1 cellular context compared by ENCODE assay signal in the genomic region with DNA sequence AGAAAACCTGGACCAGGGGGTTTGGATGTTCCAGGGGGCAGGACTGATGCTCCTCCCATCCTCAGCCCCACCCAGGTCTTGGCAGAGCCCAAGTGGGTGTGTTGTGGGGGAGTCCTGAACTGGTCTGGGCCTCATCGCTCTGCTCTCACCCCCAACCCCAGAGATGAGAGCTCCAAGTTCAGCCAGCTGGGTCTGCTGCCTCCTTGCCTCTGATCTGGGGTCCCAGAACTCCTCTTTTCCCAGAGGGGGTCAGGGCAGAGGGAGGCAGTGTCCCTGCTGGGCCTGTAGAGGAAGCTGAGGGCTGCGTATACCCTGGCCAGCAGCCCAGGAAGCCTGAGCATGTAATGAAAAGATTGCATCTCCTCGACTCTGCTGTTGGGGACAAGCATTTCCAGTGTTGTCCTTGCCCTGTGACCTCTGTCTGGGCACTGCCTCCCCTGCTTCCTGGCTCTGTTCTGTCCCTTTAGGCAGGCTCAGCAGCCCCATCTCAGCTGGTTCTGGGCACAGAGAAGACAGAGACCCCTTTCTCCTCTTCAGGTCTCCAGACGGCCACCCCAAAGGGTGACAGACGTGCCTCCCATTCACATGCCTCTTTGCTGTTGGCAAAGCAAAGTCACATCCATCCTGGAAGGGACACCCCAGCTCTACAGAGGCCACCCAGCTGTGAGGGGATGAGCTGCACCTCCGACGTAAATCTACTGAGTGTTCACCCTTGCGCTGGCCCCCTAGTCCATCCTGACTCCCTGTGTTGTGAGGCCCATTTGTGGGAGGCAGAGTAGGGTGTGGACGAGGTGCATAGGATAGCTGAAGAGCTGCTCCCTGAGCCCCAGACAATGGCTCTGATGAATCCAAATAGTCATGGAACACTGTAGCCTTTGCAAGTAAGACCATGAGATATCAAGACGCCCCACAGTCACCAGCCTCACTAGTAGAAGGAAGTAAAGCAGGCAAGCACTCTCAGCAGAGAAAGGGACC.
TF ChIP-seq lines count a peak whose summit lies in the region.

No MANE protein-coding gene starts in this region.

TF ChIP-seq in K562, 482 proteins besides CTCF, POLR2A, EP300 and RAD21 (continued from another document and continues in another):
- TF ChIP-seq ZNF778 (CRISPR knock-in tag; IDR thresholded peaks at IDR 0.05) (no peak), KDM1A (IDR thresholded peaks at IDR 0.05) (no peak), BHLHE40 (IDR thresholded peaks at IDR 0.05; ENCODE audit: low read length) (peak; percentile 52), PTTG1 (tag; IDR thresholded peaks at IDR 0.05; ENCODE audit: low read depth) (peak; percentile 41), RFX7 (CRISPR knock-in tag; IDR thresholded peaks at IDR 0.05) (no peak), SP1 (CRISPR knock-in tag; IDR thresholded peaks at IDR 0.05) (no peak), NFIC (IDR thresholded peaks at IDR 0.05) (peak; percentile 78), HDGF (IDR thresholded peaks at IDR 0.05) (peak; percentile 47; the same call in 1 of the 2 replicates), CREM (IDR thresholded peaks at IDR 0.05; ENCODE audit: low read depth) (0 out of 2 replicates have a peak, but pooled peaks have one; percentile 44), POLR2B (IDR thresholded peaks at IDR 0.05; ENCODE audit: low read depth, partially characterized antibody) (no peak), NR4A1 (CRISPR knock-in tag; IDR thresholded peaks at IDR 0.05) (0 out of 2 replicates have a peak, but pooled peaks have one; percentile 10), NR4A1 (tag; IDR thresholded peaks at IDR 0.05) (peak; percentile 91), RBM17 (IDR thresholded peaks at IDR 0.05; ENCODE audit: borderline replicate concordance, low read depth, low read length) (no peak), L3MBTL2 (IDR thresholded peaks at IDR 0.05) (peak; percentile 13; the same call in 1 of the 2 replicates), HNRNPLL (IDR thresholded peaks at IDR 0.05; ENCODE audit: low read depth, low read length, poor library complexity, severe bottlenecking) (no peak), ZSCAN29 (IDR thresholded peaks at IDR 0.05) (no peak), ESRRA (IDR thresholded peaks at IDR 0.05; ENCODE audit: borderline replicate concordance, low read depth) (peak; percentile 96), ATF2 (CRISPR knock-in tag; IDR thresholded peaks at IDR 0.05) (no peak), ZHX1 (conservative IDR thresholded peaks at IDR 0.05; ENCODE audit: low read length) (no peak), IFI16 (CRISPR knock-in tag; IDR thresholded peaks at IDR 0.05) (no peak), ATF3 (IDR thresholded peaks at IDR 0.05) (no peak), ATF3 (CRISPR knock-in tag; conservative IDR thresholded peaks at IDR 0.05) (no peak), ZBTB17 (CRISPR knock-in tag; IDR thresholded peaks at IDR 0.05) (peak; percentile 75), ARHGAP35 (IDR thresholded peaks at IDR 0.05; ENCODE audit: partially characterized antibody) (no peak), TAF15 (IDR thresholded peaks at IDR 0.05; ENCODE audit: low read depth, low read length) (no peak), ZNF282 (CRISPR knock-in tag; IDR thresholded peaks at IDR 0.05) (no peak), PRDM10 (IDR thresholded peaks at IDR 0.05; ENCODE audit: partially characterized antibody) (peak; percentile 99), DPF2 (IDR thresholded peaks at IDR 0.05) (peak; percentile 59; the same call in 1 of the 2 replicates), RBM22 (IDR thresholded peaks at IDR 0.05; ENCODE audit: low read depth, low read length, poor library complexity, severe bottlenecking) (no peak), NUFIP1 (IDR thresholded peaks at IDR 0.05; ENCODE audit: partially characterized antibody) (no peak), ZNF253 (CRISPR knock-in tag; conservative IDR thresholded peaks at IDR 0.05) (no peak), MTA1 (IDR thresholded peaks at IDR 0.05; ENCODE audit: borderline replicate concordance) (no peak), HOMEZ (CRISPR knock-in tag; IDR thresholded peaks at IDR 0.05) (no peak), POLR2AphosphoS2 (IDR thresholded peaks at IDR 0.05; ENCODE audit: low read length) (no peak), TRIM28 (IDR thresholded peaks at IDR 0.05) (no peak), ZNF174 (CRISPR knock-in tag; IDR thresholded peaks at IDR 0.05) (no peak), NCOA2 (IDR thresholded peaks at IDR 0.05; ENCODE audit: partially characterized antibody in 2 of 2) (no peak)
- TF ChIP-seq, protein P1, sequence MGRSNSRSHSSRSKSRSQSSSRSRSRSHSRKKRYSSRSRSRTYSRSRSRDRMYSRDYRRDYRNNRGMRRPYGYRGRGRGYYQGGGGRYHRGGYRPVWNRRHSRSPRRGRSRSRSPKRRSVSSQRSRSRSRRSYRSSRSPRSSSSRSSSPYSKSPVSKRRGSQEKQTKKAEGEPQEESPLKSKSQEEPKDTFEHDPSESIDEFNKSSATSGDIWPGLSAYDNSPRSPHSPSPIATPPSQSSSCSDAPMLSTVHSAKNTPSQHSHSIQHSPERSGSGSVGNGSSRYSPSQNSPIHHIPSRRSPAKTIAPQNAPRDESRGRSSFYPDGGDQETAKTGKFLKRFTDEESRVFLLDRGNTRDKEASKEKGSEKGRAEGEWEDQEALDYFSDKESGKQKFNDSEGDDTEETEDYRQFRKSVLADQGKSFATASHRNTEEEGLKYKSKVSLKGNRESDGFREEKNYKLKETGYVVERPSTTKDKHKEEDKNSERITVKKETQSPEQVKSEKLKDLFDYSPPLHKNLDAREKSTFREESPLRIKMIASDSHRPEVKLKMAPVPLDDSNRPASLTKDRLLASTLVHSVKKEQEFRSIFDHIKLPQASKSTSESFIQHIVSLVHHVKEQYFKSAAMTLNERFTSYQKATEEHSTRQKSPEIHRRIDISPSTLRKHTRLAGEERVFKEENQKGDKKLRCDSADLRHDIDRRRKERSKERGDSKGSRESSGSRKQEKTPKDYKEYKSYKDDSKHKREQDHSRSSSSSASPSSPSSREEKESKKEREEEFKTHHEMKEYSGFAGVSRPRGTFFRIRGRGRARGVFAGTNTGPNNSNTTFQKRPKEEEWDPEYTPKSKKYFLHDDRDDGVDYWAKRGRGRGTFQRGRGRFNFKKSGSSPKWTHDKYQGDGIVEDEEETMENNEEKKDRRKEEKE (IDR thresholded peaks at IDR 0.05; ENCODE audit: borderline replicate concordance in 1 of 2, control insufficient read depth in 1 of 2, low read depth in 2 of 2, low read length in 1 of 2): peak in 1 of 2 experiments; percentile 82; a peak in 1 of 4 replicates
- TF ChIP-seq, protein P2, sequence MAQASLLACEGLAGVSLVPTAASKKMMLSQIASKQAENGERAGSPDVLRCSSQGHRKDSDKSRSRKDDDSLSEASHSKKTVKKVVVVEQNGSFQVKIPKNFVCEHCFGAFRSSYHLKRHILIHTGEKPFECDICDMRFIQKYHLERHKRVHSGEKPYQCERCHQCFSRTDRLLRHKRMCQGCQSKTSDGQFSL (CRISPR knock-in tag; IDR thresholded peaks at IDR 0.05): no peak
- TF ChIP-seq, protein P2 (tag; IDR thresholded peaks at IDR 0.05): no peak
- TF ChIP-seq, protein P3, sequence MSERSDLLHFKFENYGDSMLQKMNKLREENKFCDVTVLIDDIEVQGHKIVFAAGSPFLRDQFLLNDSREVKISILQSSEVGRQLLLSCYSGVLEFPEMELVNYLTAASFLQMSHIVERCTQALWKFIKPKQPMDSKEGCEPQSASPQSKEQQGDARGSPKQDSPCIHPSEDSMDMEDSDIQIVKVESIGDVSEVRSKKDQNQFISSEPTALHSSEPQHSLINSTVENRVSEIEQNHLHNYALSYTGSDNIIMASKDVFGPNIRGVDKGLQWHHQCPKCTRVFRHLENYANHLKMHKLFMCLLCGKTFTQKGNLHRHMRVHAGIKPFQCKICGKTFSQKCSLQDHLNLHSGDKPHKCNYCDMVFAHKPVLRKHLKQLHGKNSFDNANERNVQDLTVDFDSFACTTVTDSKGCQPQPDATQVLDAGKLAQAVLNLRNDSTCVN (CRISPR knock-in tag; IDR thresholded peaks at IDR 0.05): no peak
